ENCODE assay signal across 14 cellular contexts in the genomic region with DNA sequence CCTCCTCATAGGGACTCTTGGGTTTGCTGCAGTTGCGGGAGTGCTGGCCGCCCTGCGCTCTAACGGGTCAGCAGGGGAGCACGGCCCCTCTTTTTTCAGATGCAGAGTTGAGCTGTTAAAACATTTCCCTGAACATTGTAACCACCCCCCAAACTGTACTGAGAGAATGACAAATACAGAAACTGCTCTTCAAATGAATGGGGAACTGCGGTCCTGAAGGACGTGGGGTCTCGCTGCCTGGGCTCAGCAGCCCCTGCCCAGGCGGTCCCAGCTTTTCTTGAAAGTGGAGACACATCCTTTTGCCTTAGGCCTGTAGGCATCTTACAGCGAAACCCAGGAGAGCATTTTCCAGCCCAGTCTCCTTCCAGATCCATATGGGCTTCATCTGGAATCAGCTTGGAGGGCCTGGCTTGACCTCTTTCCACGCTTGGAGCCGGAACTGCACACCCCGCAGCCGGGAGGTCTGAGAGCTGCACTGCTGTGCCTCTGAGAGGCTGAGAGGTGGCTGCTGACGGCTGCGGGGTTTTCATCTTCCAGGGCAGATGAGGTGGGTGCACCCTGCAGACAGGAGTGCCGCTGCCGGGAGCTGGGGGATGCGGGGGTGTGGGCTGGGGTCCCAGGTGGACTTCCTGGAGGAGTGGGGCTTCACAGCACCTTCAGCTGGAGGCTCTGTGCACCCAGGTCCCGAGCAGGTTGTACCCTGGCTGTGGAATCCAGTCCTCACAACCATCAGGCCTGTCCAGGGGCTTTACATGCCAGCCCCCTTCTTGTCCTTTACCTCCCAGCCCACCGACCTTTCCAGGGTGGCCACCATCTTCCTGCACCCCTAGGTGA. TPM values are rescaled to one million over a fixed set of nuclear protein-coding genes. Genes with fewer than 3 reads are reported as not detected.
DNase-seq lines count a peak whose midpoint lies in the region; ATAC-seq, FAIRE-seq and TF ChIP-seq lines count a peak whose summit lies in the region.
"Had no signal": no experiment of that assay in that cellular context is flagged by ENCODE, and none has a peak within 500 bp of the region (broad histone marks: within the 10 kb centered on the region; RNA-seq: fewer than 3 reads in every experiment).

No MANE protein-coding gene starts in this region.

- no peak for DNase-seq in A549 (ENCODE audit: low read depth in 1 of 2, low spot score in 1 of 2)
- DNase-seq in GM12891 (ENCODE audit: insufficient read length, low spot score), result no peak
- no peak for DNase-seq in activated B cell treated with CpG ODN at 0.5 μM for 24 hours
- DNase-seq in medulla oblongata (ENCODE audit: extremely low spot score), result peak; percentile 20
- no peak for DNase-seq in NCI-H345 treated with DMSO at 0.1 percent for 48 hours (lab: John Stamatoyannopoulos, UW; ENCODE audit: unreplicated experiment)
- DNase-seq in NCI-H2171 treated with DMSO at 0.1 percent for 48 hours (lab: John Stamatoyannopoulos, UW), result no peak
- no peak for DNase-seq in omental fat pad (ENCODE audit: low spot score)
- DNase-seq: activated CD4-positive, alpha-beta T cell treated with anti-CD3 and anti-CD28 coated beads for 1 hour; brain microvascular endothelial cell; head of caudate nucleus; Kasumi-1 had no signal

- H3K9me3 Mint-ChIP-seq in activated B cell treated with CpG ODN at 0.5 μM for 24 hours, result no peaks in the 10 kb centered on the region

- peak overlapping the region; percentile 100 for H3K4me2 ChIP-seq in A549

- intact Hi-C loops in activated B cell treated with CpG ODN at 0.5 μM for 24 hours (cut with micrococcal nuclease), result loop anchor here (5.0 kb wide), 2 partner anchors 39 to 206 kb away; a partner anchor contains a TSS

- H3K4me1 Mint-ChIP-seq in activated B cell treated with CpG ODN at 0.5 μM for 24 hours, result peaks cover 11% of the 10 kb centered on the region

- peak overlapping the region; percentile 57 for H3K4me3 Mint-ChIP-seq in activated B cell treated with CpG ODN at 0.5 μM for 24 hours

- TF ChIP-seq POLR2A in A549 (IDR thresholded peaks at IDR 0.05; ENCODE audit: low read length), result no peak
- no peak for TF ChIP-seq POLR2A in GM12891 (IDR thresholded peaks at IDR 0.05; ENCODE audit: low read depth, low read length)

- ATAC-seq in A549 (no peak), activated B cell treated with CpG ODN at 0.5 μM for 24 hours (ENCODE audit: low read depth) (peak; percentile 15), HG02759 (IDR thresholded peaks at IDR 0.05; ENCODE audit: unreplicated experiment) (no peak), omental fat pad (ENCODE audit: low FRiP score) (no peak)

- peaks cover 48% of the 10 kb centered on the region for H3K4me1 ChIP-seq in A549
- H3K4me1 ChIP-seq: parathyroid adenoma had no signal

- H3K4me3 ChIP-seq in A549, result no peak overlapping the region

- CTCF ChIA-PET in A549 (lab: Yijun Ruan, JAX) (interaction anchor here (0.8 to 13.4 kb wide), 6 partner anchors 14 to 340 kb away, joined by 3 to 186 read pairs (median 4); a partner anchor contains a TSS), activated B cell treated with CpG ODN at 0.5 μM for 24 hours (lab: Charles Lee) (no interaction called here)

- H3K27me3 Mint-ChIP-seq in activated B cell treated with CpG ODN at 0.5 μM for 24 hours, result peaks cover 5% of the 10 kb centered on the region

- H3K27ac Mint-ChIP-seq in activated B cell treated with CpG ODN at 0.5 μM for 24 hours, result peak overlapping the region; percentile 46

- H3K27ac ChIP-seq in A549, result peak overlapping the region; percentile 85 to 96; a peak in 4 of 6 replicates
- H3K27ac ChIP-seq: brain microvascular endothelial cell, parathyroid adenoma had no signal

- POLR2A ChIA-PET in A549 (lab: Yijun Ruan, JAX), result interaction anchor here (0.5 kb wide), 1 partner anchor 12 kb away, joined by 4 read pairs; no protein-coding TSS in a partner anchor
- POLR2A ChIA-PET in activated B cell treated with CpG ODN at 0.5 μM for 24 hours (lab: Charles Lee), result interaction anchor here (0.9 to 2.6 kb wide), 4 partner anchors 12 to 304 kb away, joined by 3 to 20 read pairs (median 10); a partner anchor contains a TSS

- TF ChIP-seq EP300 in A549 (IDR thresholded peaks at IDR 0.05), result no peak

- TF ChIP-seq RAD21 in A549 (conservative IDR thresholded peaks at IDR 0.05 in 1 of 2, IDR thresholded peaks at IDR 0.05 in 1 of 2), result no peak

- TF ChIP-seq CTCF in A549 (IDR thresholded peaks at IDR 0.05) (no peak), activated B cell treated with CpG ODN at 0.5 μM for 24 hours (IDR thresholded peaks at IDR 0.05) (no peak), omental fat pad (IDR thresholded peaks at IDR 0.05) (no peak)

- WGBS in A549 (ENCODE audit: missing lambda C conversion rate), result 83% methylated on average over 17 of the region's 21 CpGs

- FAIRE-seq in A549 (lab: Jason Lieb, UNC) (no peak), GM12891 (lab: Jason Lieb, UNC) (no peak)

- H3K36me3 Mint-ChIP-seq in activated B cell treated with CpG ODN at 0.5 μM for 24 hours (ENCODE audit: low read depth), result no peaks in the 10 kb centered on the region

- no peaks in the 10 kb centered on the region for H3K9me3 ChIP-seq in A549

TF ChIP-seq in A549, 52 proteins besides CTCF, POLR2A, EP300 and RAD21:
- TF ChIP-seq FOXS1 (CRISPR knock-in tag; IDR thresholded peaks at IDR 0.05) (no peak), HDAC2 (IDR thresholded peaks at IDR 0.05) (no peak), EHMT2 (IDR thresholded peaks at IDR 0.05; ENCODE audit: low read depth) (no peak), SREBF2 (IDR thresholded peaks at IDR 0.05) (no peak), CHD4 (IDR thresholded peaks at IDR 0.05; ENCODE audit: borderline replicate concordance) (no peak), HEYL (CRISPR knock-in tag; IDR thresholded peaks at IDR 0.05) (no peak), GATA3 (IDR thresholded peaks at IDR 0.05; ENCODE audit: borderline replicate concordance) (no peak)

TF ChIP-seq in GM12891, 5 proteins besides CTCF, POLR2A, EP300 and RAD21:
- no peak for TF ChIP-seq PAX5 (IDR thresholded peaks at IDR 0.05; ENCODE audit: insufficient read depth, low read length, severe bottlenecking)
- TF ChIP-seq SPI1 (IDR thresholded peaks at IDR 0.05; ENCODE audit: low read depth, low read length), result peak; percentile 86

RNA-seq across cellular contexts. Expression of a gene that starts 1.2 kb away (rescaled TPM):
- polyA plus RNA-seq in A549 (2011; rRNA removed) (32.3 and 38.6 TPM in 2 replicates), A549 (2017; fragmentation: RNase III; extraction: RNeasy Plus Mini Kit Qiagen cat#74134 plus additional on column Dnase treatment) (44.3 to 49.5 TPM (median 46.3 TPM) in 3 replicates)
- polyA plus RNA-seq in A549 (2012; cell fraction: cytosol; rRNA removed), result 56.2 and 86.6 TPM in 2 replicates
- polyA plus RNA-seq in A549 (2012; cell fraction: nucleus; rRNA removed), result 85.4 and 94.9 TPM in 2 replicates
- polyA minus RNA-seq in A549 (2011; rRNA and poly(A)+ RNA removed), result 39.4 and 43.6 TPM in 2 replicates
- 5.1 TPM for polyA plus RNA-seq in GM12891 (2012; ENCODE audit: low read depth, missing spikeins)
- total RNA-seq in activated B cell treated with CpG ODN at 0.5 μM for 24 hours (16.6 and 17.1 TPM in 2 replicates), omental fat pad (100 to 1,000 TPM; 391 to 854 (median 473) TPM)

RNA-seq across cellular contexts. Expression of a gene that starts 23.9 kb away (rescaled TPM):
- polyA plus RNA-seq in A549 (2011; rRNA removed), result 6.7 and 8.8 TPM in 2 replicates
- 15.7 and 24.3 TPM in 2 replicates for polyA plus RNA-seq in A549 (2012; cell fraction: cytosol; rRNA removed)
- polyA plus RNA-seq in A549 (2012; cell fraction: nucleus; rRNA removed), result 36.4 and 49.4 TPM in 2 replicates
- polyA plus RNA-seq in A549 (2017; fragmentation: RNase III; extraction: RNeasy Plus Mini Kit Qiagen cat#74134 plus additional on column Dnase treatment), result 6.0 to 8.2 TPM (median 6.7 TPM) in 3 replicates
- polyA minus RNA-seq in A549 (2011; rRNA and poly(A)+ RNA removed), result 4.8 and 7.3 TPM in 2 replicates
- 0.45 TPM for polyA plus RNA-seq in GM12891 (2012; ENCODE audit: low read depth, missing spikeins)
- total RNA-seq in activated B cell treated with CpG ODN at 0.5 μM for 24 hours, result 1.5 and 2.2 TPM in 2 replicates
- total RNA-seq in omental fat pad, result 10 to 100 TPM in 1 of 4 donors, 1 to 10 TPM in 3; 4.4 to 12.8 (median 7.5) TPM

RNA-seq across cellular contexts. Expression of a gene that starts 25.8 kb away (rescaled TPM):
- polyA plus RNA-seq in A549 (2011; rRNA removed), result 15.3 and 19.9 TPM in 2 replicates
- polyA plus RNA-seq in A549 (2012; cell fraction: cytosol; rRNA removed), result 49.6 and 71.8 TPM in 2 replicates
- polyA plus RNA-seq in A549 (2012; cell fraction: nucleus; rRNA removed), result 70.7 and 117 TPM in 2 replicates
- polyA plus RNA-seq in A549 (2017; fragmentation: RNase III; extraction: RNeasy Plus Mini Kit Qiagen cat#74134 plus additional on column Dnase treatment), result 28.9 to 34.4 TPM (median 32.3 TPM) in 3 replicates
- 3.1 and 5.9 TPM in 2 replicates for polyA minus RNA-seq in A549 (2011; rRNA and poly(A)+ RNA removed)
- polyA plus RNA-seq in GM12891 (2012; ENCODE audit: low read depth, missing spikeins), result 0.09 TPM
- total RNA-seq in activated B cell treated with CpG ODN at 0.5 μM for 24 hours, result not detected in 2 replicates
- total RNA-seq in omental fat pad, result 100 to 1,000 TPM in 3 of 4 donors, 10 to 100 TPM in 1; 50.6 to 274 (median 145) TPM
- total RNA-seq: OCI-LY7 had no signal

RNA-seq across cellular contexts. Expression of a gene that starts 54.2 kb away (rescaled TPM):
- polyA plus RNA-seq in A549 (2011; rRNA removed) (not detected in 2 replicates), A549 (2017; fragmentation: RNase III; extraction: RNeasy Plus Mini Kit Qiagen cat#74134 plus additional on column Dnase treatment) (not detected in 3 replicates)
- not detected in 2 replicates for polyA plus RNA-seq in A549 (2012; cell fraction: cytosol; rRNA removed)
- polyA plus RNA-seq in A549 (2012; cell fraction: nucleus; rRNA removed), result not detected in 2 replicates
- polyA minus RNA-seq in A549 (2011; rRNA and poly(A)+ RNA removed), result not detected in 2 replicates
- polyA plus RNA-seq in GM12891 (2012; ENCODE audit: low read depth, missing spikeins), result 0.77 TPM
- total RNA-seq in activated B cell treated with CpG ODN at 0.5 μM for 24 hours (13.7 and 15.9 TPM in 2 replicates), omental fat pad (10 to 100 TPM in 1 of 4 donors, 1 to 10 TPM in 3; 3.5 to 10.2 (median 5.0) TPM)
- total RNA-seq: OCI-LY7 had no signal

RNA-seq across cellular contexts. Expression of a gene that starts 59.8 kb away (rescaled TPM):
- polyA plus RNA-seq in A549 (2011; rRNA removed) (not detected in 2 replicates), A549 (2017; fragmentation: RNase III; extraction: RNeasy Plus Mini Kit Qiagen cat#74134 plus additional on column Dnase treatment) (not detected in 3 replicates)
- not detected in 2 replicates for polyA plus RNA-seq in A549 (2012; cell fraction: cytosol; rRNA removed)
- polyA plus RNA-seq in A549 (2012; cell fraction: nucleus; rRNA removed), result not detected in 2 replicates
- polyA minus RNA-seq in A549 (2011; rRNA and poly(A)+ RNA removed), result not detected in 2 replicates
- polyA plus RNA-seq in GM12891 (2012; ENCODE audit: low read depth, missing spikeins), result 0.15 TPM
- total RNA-seq in activated B cell treated with CpG ODN at 0.5 μM for 24 hours (not detected in 2 replicates), omental fat pad (10 to 100 TPM in 2 of 4 donors, 1 to 10 TPM in 2; 5.0 to 24.1 (median 9.0) TPM)
- total RNA-seq: OCI-LY7 had no signal

Comparison
In these comparisons a context has a peak if more than half of its experiments do, and no peak if none do; other contexts are left out.
1. RNA of a gene that starts 1.2 kb away (total RNA-seq): 391 to 854 TPM in omental fat pad; 16.6 to 17.1 TPM in activated B cell treated with CpG ODN at 0.5 μM for 24 hours; every median in the first group is over 10 times any median in the second.
2. RNA of a gene that starts 25.8 kb away (total RNA-seq): 50.6 to 274 TPM in omental fat pad; not detected in activated B cell treated with CpG ODN at 0.5 μM for 24 hours; every median in the first group is over 10 times any median in the second.